ENCODE assay signal across 18 cellular contexts in genomic region chr3:26368312-26368711, GRCh38.
DNase-seq lines count a peak whose midpoint lies in the region; ATAC-seq, FAIRE-seq and TF ChIP-seq lines count a peak whose summit lies in the region.
"Had no signal": no experiment of that assay in that cellular context is flagged by ENCODE, and none has a peak within 500 bp of the region (broad histone marks: within the 10 kb centered on the region; RNA-seq: fewer than 3 reads in every experiment).

No MANE protein-coding gene starts in this region.

- TF ChIP-seq RAD21 in H1 (IDR thresholded peaks at IDR 0.05 in 1 of 2, conservative IDR thresholded peaks at IDR 0.05 in 1 of 2; ENCODE audit: low read depth in 2 of 2, low read length in 2 of 2), result no peak

- no peak overlapping the region for H2BK5ac ChIP-seq in H1 (ENCODE audit: low read depth, low read length)

- H3K4ac ChIP-seq in H1 (replicated peaks; ENCODE audit: insufficient read length, low read depth, low read length), result no peak overlapping the region

- no peaks in the 10 kb centered on the region for H4K20me1 ChIP-seq in H1 (replicated peaks in 1 of 2; ENCODE audit: control insufficient read depth in 1 of 2, insufficient read depth in 2 of 2, low read length in 2 of 2)

- H3K9ac ChIP-seq in NT2/D1 (ENCODE audit: insufficient read length, low read depth) (no peak overlapping the region), H1 (replicated peaks in 1 of 4; ENCODE audit: extremely low read depth in 1 of 4, low read depth in 3 of 4, low read length in 3 of 4) (no peak overlapping the region)

- no peak for ATAC-seq in GM19395 (IDR thresholded peaks at IDR 0.05; ENCODE audit: unreplicated experiment)

- no peak overlapping the region for H2BK20ac ChIP-seq in H1 (ENCODE audit: low read length)

- no peak overlapping the region for H4K8ac ChIP-seq in H1 (ENCODE audit: extremely low read depth, insufficient read depth, low read length)

- H3K23me2 ChIP-seq in H1 (ENCODE audit: low read depth, low read length), result no peaks in the 10 kb centered on the region; the same call in 1 of the 2 replicates

- no peak overlapping the region for H4K5ac ChIP-seq in H1 (ENCODE audit: insufficient read length, low read depth, low read length)

- DNase-seq in NT2/D1 (ENCODE audit: low read depth, low spot score), result peak; percentile 22
- no peak for DNase-seq in H1 (ENCODE audit: low read depth in 1 of 2, low spot score in 2 of 2)
- DNase-seq in kidney tubule cell (ENCODE audit: low spot score), result peak; percentile 20
- no peak for DNase-seq in COR-L47 (lab: John Stamatoyannopoulos, UW)
- DNase-seq in SW 1271 (lab: John Stamatoyannopoulos, UW), result no peak
- no peak for DNase-seq in activated CD4-positive, alpha-beta T cell treated with anti-CD3 and anti-CD28 coated beads, Interleukin-2, amount 50 U/mL, for 48 hours
- DNase-seq: BE2C; CD4-positive, alpha-beta memory T cell; DMS153; DMS79 treated with DMSO at 0.1 percent for 48 hours; EL had no signal

- H3K36me3 ChIP-seq in NT2/D1 (ENCODE audit: insufficient read depth, insufficient read length, low read length), result no peaks in the 10 kb centered on the region
- no peaks in the 10 kb centered on the region for H3K36me3 ChIP-seq in H1 (ENCODE audit: control insufficient read depth in 2 of 4, insufficient read depth in 4 of 4, low read length in 3 of 4)
- H3K36me3 ChIP-seq: BE2C had no signal

- TF ChIP-seq EP300 in H1 (IDR thresholded peaks at IDR 0.05; ENCODE audit: borderline replicate concordance in 1 of 2, low read depth in 2 of 2, low read length in 2 of 2), result no peak

- H3K4me2 ChIP-seq in H1 (ENCODE audit: insufficient read depth in 1 of 2, low read depth in 2 of 2, low read length in 2 of 2), result no peak overlapping the region
- H3K4me2 ChIP-seq: A549 had no signal

- no peak overlapping the region; the same call in 1 of the 2 replicates for H2AFZ ChIP-seq in H1 (ENCODE audit: low read length)

- no peaks in the 10 kb centered on the region for H3K79me1 ChIP-seq in H1 (ENCODE audit: low read depth, low read length)

- no peak overlapping the region for H3K23ac ChIP-seq in H1 (ENCODE audit: insufficient read length)

- POLR2A ChIA-PET in H1 (lab: Charles Lee; ENCODE audit: partially characterized antibody), result no interaction called here

- CTCF ChIA-PET in H1 (lab: Charles Lee; ENCODE audit: partially characterized antibody), result interaction anchor here (0.6 to 1.6 kb wide), 12 partner anchors 11 to 943 kb away, joined by 3 to 6 read pairs (median 3); no protein-coding TSS in a partner anchor

- H3K4me3 ChIP-seq in NT2/D1 (ENCODE audit: insufficient read length, low read depth), result no peak overlapping the region
- no peak overlapping the region for H3K4me3 ChIP-seq in H1 (ENCODE audit: extremely low read depth in 1 of 4, insufficient read depth in 2 of 4, low read depth in 3 of 4, low read length in 4 of 4)
- H3K4me3 ChIP-seq: A549 had no signal

- TF ChIP-seq POLR2A in H1 (IDR thresholded peaks at IDR 0.05; ENCODE audit: control extremely low read depth in 1 of 2, low read depth in 2 of 2, low read length in 2 of 2), result no peak

- H3K56ac ChIP-seq in H1 (replicated peaks; ENCODE audit: insufficient read length, low read depth, low read length), result no peak overlapping the region

- H3K18ac ChIP-seq in H1 (ENCODE audit: extremely low read depth, low read length), result no peak overlapping the region

- no peaks in the 10 kb centered on the region for H3K27me3 ChIP-seq in NT2/D1 (ENCODE audit: insufficient read depth, insufficient read length)
- H3K27me3 ChIP-seq in H1 (replicated peaks in 1 of 4; ENCODE audit: control insufficient read depth in 3 of 4, extremely low read depth in 1 of 4, insufficient read depth in 3 of 4, low read length in 3 of 4), result no peaks in the 10 kb centered on the region
- H3K27me3 ChIP-seq: BE2C had no signal

- no peak for TF ChIP-seq CTCF in H1 (IDR thresholded peaks at IDR 0.05; ENCODE audit: control extremely low read depth in 1 of 3, insufficient read depth in 1 of 3, low read depth in 1 of 3, low read length in 3 of 3)

- no peak overlapping the region for H2BK15ac ChIP-seq in H1 (ENCODE audit: low read length)

- FAIRE-seq in H1 (lab: Jason Lieb, UNC), result no peak
- FAIRE-seq: A549, D721Med, G401.6, GM12892, H54 had no signal

- H3K9me3 ChIP-seq in NT2/D1 (ENCODE audit: insufficient read depth, low read length), result 0 out of 2 replicates have a peak, but pooled peaks cover under 1% of the 10 kb centered on the region
- no peaks in the 10 kb centered on the region for H3K9me3 ChIP-seq in H1 (ENCODE audit: insufficient read depth in 2 of 2, low read depth in 1 of 2, low read length in 1 of 2)
- H3K9me3 ChIP-seq: BE2C had no signal

- H3K4me1 ChIP-seq in NT2/D1 (ENCODE audit: insufficient read depth, insufficient read length), result no peaks in the 10 kb centered on the region
- H3K4me1 ChIP-seq in H1 (replicated peaks in 1 of 4; ENCODE audit: control insufficient read depth in 3 of 4, insufficient read depth in 4 of 4, low read length in 3 of 4), result peaks cover 0 to 2% (median 0%) of the 10 kb centered on the region in 4 experiments; a peak in 2 of 7 replicates
- H3K4me1 ChIP-seq: A549, BE2C had no signal

- no peaks in the 10 kb centered on the region for H3K79me2 ChIP-seq in H1 (ENCODE audit: control insufficient read depth in 1 of 2, insufficient read depth in 2 of 2, low read length in 2 of 2)

- no peak overlapping the region for H3K27ac ChIP-seq in H1 (ENCODE audit: low read depth, low read length)
- H3K27ac ChIP-seq: A549, C4-2B had no signal

- no peak overlapping the region for H4K91ac ChIP-seq in H1 (replicated peaks; ENCODE audit: insufficient read length, low read length)

- no peak overlapping the region for H3K14ac ChIP-seq in H1 (ENCODE audit: insufficient read length)

- no peak overlapping the region for H2BK12ac ChIP-seq in H1 (ENCODE audit: low read depth, low read length)

- H2BK120ac ChIP-seq in H1 (replicated peaks; ENCODE audit: low read depth, low read length), result no peak overlapping the region

- H2AK5ac ChIP-seq in H1 (ENCODE audit: low read depth, low read length), result no peak overlapping the region

TF ChIP-seq in H1, 55 proteins besides CTCF, POLR2A, EP300 and RAD21:
- TF ChIP-seq TEAD4 (IDR thresholded peaks at IDR 0.05; ENCODE audit: low read depth, low read length) (0 out of 2 replicates have a peak, but pooled peaks have one; percentile 5), EGR1 (IDR thresholded peaks at IDR 0.05; ENCODE audit: borderline replicate concordance, low read depth, low read length) (no peak), YY1 (IDR thresholded peaks at IDR 0.05; ENCODE audit: low read depth, low read length) (no peak)

Comparison
In these comparisons a context has a peak if more than half of its experiments do, and no peak if none do; other contexts are left out.
1. DNase-seq: peak in NT2/D1 (single experiment) and kidney tubule cell (single experiment); none in H1 (0 of 2), COR-L47 (single experiment), SW 1271 (0 of 2) and activated CD4-positive, alpha-beta T cell treated with anti-CD3 and anti-CD28 coated beads, Interleukin-2, amount 50 U/mL, for 48 hours (0 of 2).